8 cellular contexts compared by ENCODE assay signal in the genomic region with DNA sequence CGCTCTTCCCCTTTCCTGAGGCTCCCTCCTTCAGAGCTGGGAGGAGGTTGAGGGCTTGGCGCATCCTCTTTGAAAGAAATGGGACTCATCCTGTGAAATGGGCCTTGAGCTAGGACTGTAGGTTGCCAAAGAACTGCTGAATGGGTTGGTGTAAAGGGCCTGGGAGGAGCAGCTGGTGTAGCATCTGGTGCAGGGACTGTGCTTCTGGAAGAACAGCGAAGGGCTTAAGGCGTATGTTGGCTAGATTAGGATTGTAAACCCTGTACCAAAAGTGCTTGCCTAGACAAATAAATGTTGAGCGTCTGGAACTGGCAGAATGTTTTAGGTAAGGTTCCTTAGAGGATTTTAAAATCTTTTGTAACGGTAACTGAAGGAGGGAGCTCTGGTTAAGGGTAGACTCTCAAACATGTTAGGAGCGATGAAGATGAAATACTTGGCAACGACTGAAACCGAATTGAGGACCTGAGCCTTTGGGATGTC. TPM values are rescaled to one million over a fixed set of nuclear protein-coding genes. Genes with fewer than 3 reads are reported as not detected.
DNase-seq lines count a peak whose midpoint lies in the region; ATAC-seq, FAIRE-seq and TF ChIP-seq lines count a peak whose summit lies in the region.

No MANE protein-coding gene starts in this region.

- 0 out of 2 replicates have a peak, but pooled peaks cover 2% of the 10 kb centered on the region for H3K36me3 ChIP-seq in Caco-2 (ENCODE audit: control insufficient read depth, insufficient read depth, low read length)
- no peaks in the 10 kb centered on the region for H3K36me3 ChIP-seq in SU-DHL-6 (ENCODE audit: low read length)
- H3K36me3 ChIP-seq in esophagus squamous epithelium = peaks cover 0 to 6% (median 0%) of the 10 kb centered on the region in 3 donors
- H3K36me3 ChIP-seq in neuron (ENCODE audit: insufficient read depth, low read length) = no peaks in the 10 kb centered on the region

- H3K27ac ChIP-seq in SU-DHL-6 (ENCODE audit: low read depth, low read length) = peak overlapping the region; percentile 78
- H3K27ac ChIP-seq in esophagus squamous epithelium = peak overlapping the region; percentile 96 to 98 (median 98)

- H3K9me3 ChIP-seq in Caco-2 (no peaks in the 10 kb centered on the region), SU-DHL-6 (ENCODE audit: insufficient read depth, low read length) (no peaks in the 10 kb centered on the region), esophagus squamous epithelium (no peaks in the 10 kb centered on the region), neuron (ENCODE audit: low read length) (peaks cover 2% of the 10 kb centered on the region)

- ATAC-seq in GM19395 (IDR thresholded peaks at IDR 0.05; ENCODE audit: unreplicated experiment) (peak; percentile 43), HG03432 (IDR thresholded peaks at IDR 0.05; ENCODE audit: unreplicated experiment) (peak; percentile 28)

- no peaks in the 10 kb centered on the region for H3K27me3 Mint-ChIP-seq in Caco-2 (ENCODE audit: insufficient read depth, unreplicated experiment)

- H3K9me2 ChIP-seq in SU-DHL-6 (replicated peaks; ENCODE audit: insufficient read depth, low read length) = no peaks in the 10 kb centered on the region

- WGBS in esophagus squamous epithelium, 2 donors = 0 to 1% methylated on average over 8 to 9 of the region's 9 CpGs

- H3K9me3 Mint-ChIP-seq in Caco-2 (ENCODE audit: unreplicated experiment) = no peaks in the 10 kb centered on the region

- H3K27me3 ChIP-seq in Caco-2 (replicated peaks; ENCODE audit: control insufficient read depth, insufficient read depth, low read length) (no peaks in the 10 kb centered on the region), SU-DHL-6 (ENCODE audit: low read length) (no peaks in the 10 kb centered on the region), esophagus squamous epithelium (no peaks in the 10 kb centered on the region), neuron (ENCODE audit: insufficient read depth, low read length) (no peaks in the 10 kb centered on the region)

- POLR2A ChIA-PET in Caco-2 (lab: Charles Lee) = interaction anchor here (0.6 to 2.9 kb wide), 9 partner anchors 11 to 443 kb away, joined by 3 to 80 read pairs (median 7); a partner anchor contains a TSS

- intact Hi-C loops in Caco-2 (cut with micrococcal nuclease; ENCODE audit: unreplicated experiment) (loop anchor here (1.0 kb wide), 2 partner anchors 11 to 27 kb away; a partner anchor contains a TSS), esophagus squamous epithelium (cut with DNase I) (no loop called here)

- peak overlapping the region; percentile 98 for H3K4me2 ChIP-seq in SU-DHL-6 (ENCODE audit: low read depth, low read length, poor library complexity, severe bottlenecking)

- H3K9ac ChIP-seq in SU-DHL-6 (ENCODE audit: low read length) = peak overlapping the region; percentile 84

- TF ChIP-seq CTCF in Caco-2 (IDR thresholded peaks at IDR 0.05; ENCODE audit: insufficient read depth in 1 of 2, low read depth in 1 of 2, low read length in 1 of 2, severe bottlenecking in 1 of 2, unreplicated experiment in 1 of 2) = no peak
- TF ChIP-seq CTCF in SU-DHL-6 (IDR thresholded peaks at IDR 0.05; ENCODE audit: insufficient read depth, low read length, poor library complexity, severe bottlenecking) = no peak
- TF ChIP-seq CTCF in esophagus squamous epithelium (IDR thresholded peaks at IDR 0.05) = no peak

- no peaks in the 10 kb centered on the region; the same call in 1 of the 2 replicates for H3F3A ChIP-seq in SU-DHL-6 (ENCODE audit: insufficient read depth)

- H3K27ac Mint-ChIP-seq in Caco-2 (ENCODE audit: unreplicated experiment) = peak overlapping the region; percentile 100

- TF ChIP-seq POLR2A in esophagus squamous epithelium (IDR thresholded peaks at IDR 0.05) = no peak

- CTCF ChIA-PET in Caco-2 (lab: Charles Lee) = interaction anchor here (0.7 to 3.2 kb wide), 2 partner anchors 28 to 62 kb away, joined by 4 to 32 read pairs; a partner anchor contains a TSS

- H4K20me1 ChIP-seq in SU-DHL-6 (ENCODE audit: low read depth, low read length) = no peaks in the 10 kb centered on the region

- H2AFZ ChIP-seq in SU-DHL-6 (ENCODE audit: low read depth, low read length, severe bottlenecking) (peak overlapping the region; percentile 58), neuron (ENCODE audit: low read depth, low read length) (peak overlapping the region; percentile 51)

- peaks cover 74% of the 10 kb centered on the region for H3K79me2 ChIP-seq in SU-DHL-6 (ENCODE audit: insufficient read depth, low read length)

- H3K4me1 ChIP-seq in Caco-2 (peaks cover 11% of the 10 kb centered on the region), esophagus squamous epithelium (peaks cover 7 to 60% (median 28%) of the 10 kb centered on the region in 3 donors), neuron (ENCODE audit: insufficient read depth, low read length) (peaks cover 21% of the 10 kb centered on the region)

- no peak for FAIRE-seq in RCC 7860 (lab: Jason Lieb, UNC)

- H3K4me1 Mint-ChIP-seq in Caco-2 (ENCODE audit: low read depth, unreplicated experiment) = peaks cover 22% of the 10 kb centered on the region

- peaks cover 22% of the 10 kb centered on the region for H3K36me3 Mint-ChIP-seq in Caco-2 (ENCODE audit: insufficient read depth, unreplicated experiment)

- no TSS peak for BruUV-seq in Caco-2 (replicated peaks; lab: Mats Ljungman, UMichigan)

- H3K4me3 ChIP-seq in Caco-2 (ENCODE audit: low read depth, low read length) = peak overlapping the region; percentile 58
- H3K4me3 ChIP-seq in SU-DHL-6 (ENCODE audit: insufficient read depth, low read length, poor library complexity, severe bottlenecking) = peak overlapping the region; percentile 76
- peak overlapping the region; percentile 72 to 95 (median 82) for H3K4me3 ChIP-seq in esophagus squamous epithelium
- H3K4me3 ChIP-seq in neuron (ENCODE audit: low read length) = peak overlapping the region; percentile 83

- peak overlapping the region; percentile 94 for H3K4me3 Mint-ChIP-seq in Caco-2 (ENCODE audit: unreplicated experiment)

- no peak for DNase-seq in Caco-2
- DNase-seq in esophagus squamous epithelium (lab: John Stamatoyannopoulos, UW) = no peak
- DNase-seq in NCI-H510A (lab: John Stamatoyannopoulos, UW) = no peak
- no peak for DNase-seq in RCC 7860 (ENCODE audit: low spot score)

RNA-seq across cellular contexts. Expression of a gene that starts 0.6 kb away (rescaled TPM):
- total RNA-seq in Caco-2 (2022) (51.9 and 59.1 TPM in 2 replicates), esophagus squamous epithelium (10 to 100 TPM; 19.9 to 28.6 (median 22.7) TPM)

RNA-seq across cellular contexts. Expression of a gene that starts 27.4 kb away (rescaled TPM):
- 37.2 and 47.8 TPM in 2 replicates for total RNA-seq in Caco-2 (2022)
- total RNA-seq in esophagus squamous epithelium = 10 to 100 TPM; 11.0 to 23.8 (median 16.7) TPM
